20 cellular contexts compared by ENCODE assay signal in genomic region chr5:76383126-76383825, GRCh38.
"Had no signal": no experiment of that assay in that cellular context is flagged by ENCODE, and none has a peak within 500 bp of the region (broad histone marks: within the 10 kb centered on the region; RNA-seq: fewer than 3 reads in every experiment).

No MANE protein-coding gene starts in this region.

- H3K4me3 Mint-ChIP-seq: activated CD4-positive, alpha-beta T cell treated with anti-CD3 and anti-CD28 coated beads, Interleukin-2, amount 10 ng/mL, durations not matched to agents 24 days and 14 days; activated CD8-positive, alpha-beta T cell treated with anti-CD3 and anti-CD28 coated beads for 36 hours; activated T-helper 1 cell treated with anti-CD3 and anti-CD28 coated beads, Interleukin-12 subunit alpha, Interleukin-12 subunit beta, Interleukin-2, Interleukin-4 antibody, amounts not matched to agents 30 ng/mL and 10 ng/mL and 1 ng/mL, durations not matched to agents 14 hours and 24 hours and 36 hours; naive B cell; stimulated activated memory B cell treated with anti-CD40 and anti-IgM and Interleukin-4, amounts not matched to agents 10 μg/mL and 1 μg/mL and 100 μg/mL, for 72 hours; T-helper 1 cell treated with Interleukin-12 subunit alpha and Interleukin-12 subunit beta and Interleukin-4 antibody, amounts not matched to agents 30 μg/mL and 1 μg/mL, for 36 hours had no signal

- H3K27me3 Mint-ChIP-seq: activated CD4-positive, alpha-beta T cell treated with anti-CD3 and anti-CD28 coated beads, Interleukin-2, amount 10 ng/mL, durations not matched to agents 24 days and 14 days; activated CD8-positive, alpha-beta T cell treated with anti-CD3 and anti-CD28 coated beads for 36 hours; stimulated activated memory B cell treated with anti-CD40 and anti-IgM and Interleukin-4, amounts not matched to agents 10 μg/mL and 1 μg/mL and 100 μg/mL, for 72 hours had no signal

- H3K27ac Mint-ChIP-seq: activated CD4-positive, alpha-beta T cell treated with anti-CD3 and anti-CD28 coated beads, Interleukin-2, amount 10 ng/mL, durations not matched to agents 24 days and 14 days; activated CD8-positive, alpha-beta T cell treated with anti-CD3 and anti-CD28 coated beads for 36 hours; activated T-helper 1 cell treated with anti-CD3 and anti-CD28 coated beads, Interleukin-12 subunit alpha, Interleukin-12 subunit beta, Interleukin-2, Interleukin-4 antibody, amounts not matched to agents 30 ng/mL and 10 ng/mL and 1 ng/mL, durations not matched to agents 14 hours and 24 hours and 36 hours; stimulated activated memory B cell treated with anti-CD40 and anti-IgM and Interleukin-4, amounts not matched to agents 10 μg/mL and 1 μg/mL and 100 μg/mL, for 72 hours; T-helper 1 cell treated with Interleukin-12 subunit alpha and Interleukin-12 subunit beta and Interleukin-4 antibody, amounts not matched to agents 30 μg/mL and 1 μg/mL, for 36 hours had no signal

- H3K9me3 ChIP-seq: esophagus squamous epithelium, heart right ventricle, ovary, right lobe of liver, upper lobe of right lung had no signal

- H3K36me3 Mint-ChIP-seq: naive B cell; stimulated activated memory B cell treated with anti-CD40 and anti-IgM and Interleukin-4, amounts not matched to agents 10 μg/mL and 1 μg/mL and 100 μg/mL, for 72 hours had no signal

- H3K36me3 ChIP-seq: brain microvascular endothelial cell, esophagus squamous epithelium, heart right ventricle, ovary, right lobe of liver, upper lobe of right lung had no signal

- H3K9me3 Mint-ChIP-seq: activated CD4-positive, alpha-beta T cell treated with anti-CD3 and anti-CD28 coated beads, Interleukin-2, amount 10 ng/mL, durations not matched to agents 24 days and 14 days; activated CD8-positive, alpha-beta T cell treated with anti-CD3 and anti-CD28 coated beads for 36 hours; activated T-helper 1 cell treated with anti-CD3 and anti-CD28 coated beads, Interleukin-12 subunit alpha, Interleukin-12 subunit beta, Interleukin-2, Interleukin-4 antibody, amounts not matched to agents 30 ng/mL and 10 ng/mL and 1 ng/mL, durations not matched to agents 14 hours and 24 hours and 36 hours; naive B cell; stimulated activated memory B cell treated with anti-CD40 and anti-IgM and Interleukin-4, amounts not matched to agents 10 μg/mL and 1 μg/mL and 100 μg/mL, for 72 hours; T-helper 1 cell treated with Interleukin-12 subunit alpha and Interleukin-12 subunit beta and Interleukin-4 antibody, amounts not matched to agents 30 μg/mL and 1 μg/mL, for 36 hours had no signal

- H3K27ac ChIP-seq: brain microvascular endothelial cell, esophagus squamous epithelium, heart right ventricle, ovary, upper lobe of right lung had no signal

- H3K27me3 ChIP-seq: brain microvascular endothelial cell, esophagus squamous epithelium, heart right ventricle, ovary, right lobe of liver, upper lobe of right lung had no signal

- H3K4me2 ChIP-seq: smooth muscle cell had no signal

- ATAC-seq: activated CD8-positive, alpha-beta T cell treated with anti-CD3 and anti-CD28 coated beads for 36 hours; left ventricle myocardium superior; stimulated activated memory B cell treated with anti-CD40 and anti-IgM and Interleukin-4, amounts not matched to agents 10 μg/mL and 1 μg/mL and 100 μg/mL, for 72 hours; upper lobe of right lung had no signal

- H3K4me1 Mint-ChIP-seq: stimulated activated memory B cell treated with anti-CD40 and anti-IgM and Interleukin-4, amounts not matched to agents 10 μg/mL and 1 μg/mL and 100 μg/mL, for 72 hours had no signal

- H3K4me3 ChIP-seq: esophagus squamous epithelium, heart right ventricle, ovary, right lobe of liver, smooth muscle cell, upper lobe of right lung had no signal

- DNase-seq: activated CD4-positive, alpha-beta T cell treated with anti-CD3 and anti-CD28 coated beads, Interleukin-2, amount 10 ng/mL, durations not matched to agents 24 days and 14 days; activated CD8-positive, alpha-beta T cell treated with anti-CD3 and anti-CD28 coated beads for 36 hours; activated naive CD4-positive, alpha-beta T cell treated with Interleukin-2 at 50 U/mL for 16 hours; anterior cingulate cortex; brain microvascular endothelial cell; central memory CD4-positive, alpha-beta T cell; cortex of kidney; effector CD8-positive, alpha-beta T cell; esophagus squamous epithelium; heart right ventricle; left ventricle myocardium superior; naive B cell; ovary; stimulated activated CD4-positive, alpha-beta T cell treated with anti-CD3 and anti-CD28 coated beads, Interleukin-4, amount 100 ng/mL, for 24 hours; upper lobe of right lung had no signal

- H3K4me1 ChIP-seq: upper lobe of right lung had no signal
